Comparison of ENCODE assay signal across 30 cellular contexts in the genomic region with DNA sequence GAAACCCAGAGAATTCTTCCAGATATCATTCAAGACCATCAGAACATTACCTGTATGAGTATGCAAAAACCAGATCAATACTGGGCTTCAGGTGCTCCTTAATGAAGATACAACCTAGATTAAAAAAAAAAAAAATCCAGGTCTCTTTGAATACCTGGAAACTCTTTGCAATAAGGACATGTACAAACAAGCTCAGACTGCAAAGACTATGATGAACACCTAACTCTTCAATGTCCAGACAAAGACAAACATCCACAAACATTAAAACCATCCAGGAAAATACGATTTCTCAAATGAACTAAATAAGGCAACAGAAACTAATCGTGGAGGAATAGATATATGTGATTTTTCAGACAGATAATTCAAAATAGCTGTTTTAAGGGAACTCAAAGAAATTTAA. TPM values are rescaled to one million over a fixed set of nuclear protein-coding genes. Genes with fewer than 3 reads are reported as not detected.
"Had no signal": no experiment of that assay in that cellular context is flagged by ENCODE, and none has a peak within 500 bp of the region (broad histone marks: within the 10 kb centered on the region; RNA-seq: fewer than 3 reads in every experiment).

No MANE protein-coding gene starts in this region.

- ATAC-seq: activated CD8-positive, alpha-beta memory T cell treated with anti-CD3 and anti-CD28 coated beads, Interleukin-2, amount 10 ng/mL, durations not matched to agents 7 days and 5 days; activated naive CD8-positive, alpha-beta T cell treated with anti-CD3 and anti-CD28 coated beads, Interleukin-2, amount 50 U/mL, for 24 hours; Panc1; SK-N-SH treated with all-trans-retinoic acid at 6 μM for 48 hours had no signal

- H3K36me3 ChIP-seq: ascending aorta, SJSA1 had no signal

- H3K27ac Mint-ChIP-seq: activated B cell treated with CpG ODN at 0.5 μM for 24 hours; activated CD4-positive, alpha-beta T cell treated with anti-CD3 and anti-CD28 coated beads, Interleukin-2, amount 10 ng/mL, durations not matched to agents 24 days and 14 days; activated CD8-positive, alpha-beta memory T cell treated with anti-CD3 and anti-CD28 coated beads, Interleukin-2, amount 10 ng/mL, durations not matched to agents 7 days and 5 days; activated naive CD4-positive, alpha-beta T cell treated with anti-CD3 and anti-CD28 coated beads, Interleukin-2, amount 50 U/mL, for 24 hours; activated naive CD8-positive, alpha-beta T cell treated with anti-CD3 and anti-CD28 coated beads, Interleukin-2, amount 50 U/mL, for 24 hours; activated T-cell treated with anti-CD3 and anti-CD28 coated beads, Interleukin-2, amount 50 U/mL, for 24 hours; activated T-helper 1 cell treated with anti-CD3 and anti-CD28 coated beads, Interleukin-12 subunit alpha, Interleukin-12 subunit beta, Interleukin-2, Interleukin-4 antibody, amounts not matched to agents 30 ng/mL and 10 ng/mL and 1 ng/mL, durations not matched to agents 14 hours and 24 hours and 36 hours; brain; T-helper 1 cell treated with Interleukin-12 subunit alpha and Interleukin-12 subunit beta and Interleukin-4 antibody, amounts not matched to agents 30 μg/mL and 1 μg/mL, for 36 hours had no signal

- H3K36me3 Mint-ChIP-seq: activated CD8-positive, alpha-beta memory T cell treated with anti-CD3 and anti-CD28 coated beads, Interleukin-2, amount 10 ng/mL, durations not matched to agents 7 days and 5 days had no signal

- H3K27me3 Mint-ChIP-seq: activated B cell treated with CpG ODN at 0.5 μM for 24 hours; activated CD4-positive, alpha-beta T cell treated with anti-CD3 and anti-CD28 coated beads, Interleukin-2, amount 10 ng/mL, durations not matched to agents 24 days and 14 days; activated CD8-positive, alpha-beta memory T cell treated with anti-CD3 and anti-CD28 coated beads, Interleukin-2, amount 10 ng/mL, durations not matched to agents 7 days and 5 days; activated naive CD4-positive, alpha-beta T cell treated with anti-CD3 and anti-CD28 coated beads, Interleukin-2, amount 50 U/mL, for 24 hours; activated naive CD8-positive, alpha-beta T cell treated with anti-CD3 and anti-CD28 coated beads, Interleukin-2, amount 50 U/mL, for 24 hours; brain had no signal

- H3K4me1 ChIP-seq: ascending aorta, SJSA1 had no signal

- H3K27ac ChIP-seq: ascending aorta, SJSA1 had no signal

- H3K4me1 Mint-ChIP-seq: activated B cell treated with CpG ODN at 0.5 μM for 24 hours; activated CD4-positive, alpha-beta T cell treated with anti-CD3 and anti-CD28 coated beads, Interleukin-2, amount 10 ng/mL, durations not matched to agents 24 days and 14 days; activated CD8-positive, alpha-beta memory T cell treated with anti-CD3 and anti-CD28 coated beads, Interleukin-2, amount 10 ng/mL, durations not matched to agents 7 days and 5 days; activated naive CD4-positive, alpha-beta T cell treated with anti-CD3 and anti-CD28 coated beads, Interleukin-2, amount 50 U/mL, for 24 hours; activated naive CD8-positive, alpha-beta T cell treated with anti-CD3 and anti-CD28 coated beads, Interleukin-2, amount 50 U/mL, for 24 hours; brain had no signal

- H3K4me3 Mint-ChIP-seq: activated B cell treated with CpG ODN at 0.5 μM for 24 hours; activated CD4-positive, alpha-beta T cell treated with anti-CD3 and anti-CD28 coated beads, Interleukin-2, amount 10 ng/mL, durations not matched to agents 24 days and 14 days; activated CD8-positive, alpha-beta memory T cell treated with anti-CD3 and anti-CD28 coated beads, Interleukin-2, amount 10 ng/mL, durations not matched to agents 7 days and 5 days; activated naive CD4-positive, alpha-beta T cell treated with anti-CD3 and anti-CD28 coated beads, Interleukin-2, amount 50 U/mL, for 24 hours; activated naive CD8-positive, alpha-beta T cell treated with anti-CD3 and anti-CD28 coated beads, Interleukin-2, amount 50 U/mL, for 24 hours; activated T-cell treated with anti-CD3 and anti-CD28 coated beads, Interleukin-2, amount 50 U/mL, for 24 hours; activated T-helper 1 cell treated with anti-CD3 and anti-CD28 coated beads, Interleukin-12 subunit alpha, Interleukin-12 subunit beta, Interleukin-2, Interleukin-4 antibody, amounts not matched to agents 30 ng/mL and 10 ng/mL and 1 ng/mL, durations not matched to agents 14 hours and 24 hours and 36 hours; brain; T-helper 1 cell treated with Interleukin-12 subunit alpha and Interleukin-12 subunit beta and Interleukin-4 antibody, amounts not matched to agents 30 μg/mL and 1 μg/mL, for 36 hours had no signal

- H3K27me3 ChIP-seq: ascending aorta, SJSA1 had no signal

- H3K9me3 ChIP-seq: SJSA1 had no signal

- H3K4me3 ChIP-seq: ascending aorta, SJSA1 had no signal

- DNase-seq: activated B cell treated with CpG ODN at 0.5 μM for 24 hours; activated CD4-positive, alpha-beta T cell treated with anti-CD3 and anti-CD28 coated beads for 1 hour; activated CD4-positive, alpha-beta T cell treated with anti-CD3 and anti-CD28 coated beads, Interleukin-2, amount 10 ng/mL, durations not matched to agents 24 days and 14 days; activated CD4-positive, alpha-beta T cell treated with anti-CD3 and anti-CD28 coated beads, Interleukin-2, amount 50 U/mL, for 48 hours; activated CD8-positive, alpha-beta memory T cell treated with anti-CD3 and anti-CD28 coated beads, Interleukin-2, amount 10 ng/mL, durations not matched to agents 7 days and 5 days; activated effector memory CD4-positive, alpha-beta T cell treated with Interleukin-2 at 50 U/mL for 16 hours; activated naive CD4-positive, alpha-beta T cell; activated naive CD8-positive, alpha-beta T cell treated with anti-CD3 and anti-CD28 coated beads, Interleukin-2, amount 50 U/mL, for 24 hours; activated T-cell treated with anti-CD3 and anti-CD28 coated beads, Interleukin-2, amount 50 U/mL, for 24 hours; amniotic stem cell; caudate nucleus; NCI-H1105 treated with DMSO at 0.1 percent for 48 hours; NCI-H1436 treated with DMSO at 0.1 percent for 48 hours; NCI-H187; NCI-H2081; NCI-H510A treated with DMSO at 0.1 percent for 48 hours; NCI-H69; NK-92 treated with Interleukin-12 subunit alpha and Interleukin-12 subunit beta, amount 100 ng/mL, for 24 hours; OCI-M1; RPMI8226; SHP77; T-helper 9 cell had no signal

RNA-seq across cellular contexts. Expression of a gene that starts 38.7 kb away (rescaled TPM):
- total RNA-seq: activated B cell treated with CpG ODN at 0.5 μM for 24 hours; activated CD4-positive, alpha-beta T cell treated with anti-CD3 and anti-CD28 coated beads, Interleukin-2, amount 10 ng/mL, durations not matched to agents 24 days and 14 days; activated CD8-positive, alpha-beta memory T cell treated with anti-CD3 and anti-CD28 coated beads, Interleukin-2, amount 10 ng/mL, durations not matched to agents 7 days and 5 days; activated T-helper 1 cell treated with anti-CD3 and anti-CD28 coated beads, Interleukin-12 subunit alpha, Interleukin-12 subunit beta, Interleukin-2, Interleukin-4 antibody, amounts not matched to agents 30 ng/mL and 10 ng/mL and 1 ng/mL, durations not matched to agents 14 hours and 24 hours and 36 hours; ascending aorta; SJSA1 had no signal
